2 cellular contexts compared by ENCODE assay signal in the genomic region with DNA sequence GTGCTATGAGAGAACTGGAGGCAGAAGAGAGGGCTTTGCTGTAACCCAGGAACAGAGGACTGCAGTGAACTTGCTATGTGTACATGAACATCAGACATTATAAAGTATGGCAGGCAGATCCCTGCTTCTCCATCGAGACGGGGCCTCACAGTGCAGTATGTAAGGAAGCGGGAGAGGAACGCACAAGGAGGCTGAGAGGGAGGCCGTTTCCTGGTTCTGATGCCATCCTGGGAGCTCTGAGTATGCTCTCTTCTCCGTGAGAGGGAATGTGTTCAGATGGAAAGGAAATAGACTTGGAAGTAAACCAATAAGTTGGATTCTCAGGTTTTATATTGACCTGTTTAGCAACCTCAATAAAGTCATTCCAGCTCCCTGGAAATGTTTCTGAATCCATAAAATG.
TF ChIP-seq lines count a peak whose summit lies in the region.

No MANE protein-coding gene starts in this region.

TF ChIP-seq in liver, 16 proteins besides CTCF, POLR2A, EP300 and RAD21:
- no peak for TF ChIP-seq REST (IDR thresholded peaks at IDR 0.05)
- TF ChIP-seq NR2F2 (IDR thresholded peaks at IDR 0.05), result no peak

TF ChIP-seq in HepG2, 621 proteins besides CTCF, POLR2A, EP300 and RAD21:
- TF ChIP-seq JUNB (CRISPR knock-in tag; IDR thresholded peaks at IDR 0.05; ENCODE audit: borderline replicate concordance) (no peak), HOXA9 (CRISPR knock-in tag; IDR thresholded peaks at IDR 0.05; ENCODE audit: borderline replicate concordance) (no peak), ZNF432 (CRISPR knock-in tag; IDR thresholded peaks at IDR 0.05; ENCODE audit: borderline replicate concordance) (no peak), SPEN (CRISPR knock-in tag; IDR thresholded peaks at IDR 0.05; ENCODE audit: low read depth) (no peak), ZFP62 (CRISPR knock-in tag; IDR thresholded peaks at IDR 0.05) (no peak), FOXJ3 (CRISPR knock-in tag; IDR thresholded peaks at IDR 0.05; ENCODE audit: borderline replicate concordance) (no peak), ZC3H4 (CRISPR knock-in tag; IDR thresholded peaks at IDR 0.05; ENCODE audit: borderline replicate concordance) (no peak), ZNF772 (CRISPR knock-in tag; IDR thresholded peaks at IDR 0.05) (no peak), TBX2 (CRISPR knock-in tag; IDR thresholded peaks at IDR 0.05; ENCODE audit: borderline replicate concordance) (no peak), STAT6 (CRISPR knock-in tag; IDR thresholded peaks at IDR 0.05; ENCODE audit: borderline replicate concordance) (no peak)
- TF ChIP-seq, protein P1, sequence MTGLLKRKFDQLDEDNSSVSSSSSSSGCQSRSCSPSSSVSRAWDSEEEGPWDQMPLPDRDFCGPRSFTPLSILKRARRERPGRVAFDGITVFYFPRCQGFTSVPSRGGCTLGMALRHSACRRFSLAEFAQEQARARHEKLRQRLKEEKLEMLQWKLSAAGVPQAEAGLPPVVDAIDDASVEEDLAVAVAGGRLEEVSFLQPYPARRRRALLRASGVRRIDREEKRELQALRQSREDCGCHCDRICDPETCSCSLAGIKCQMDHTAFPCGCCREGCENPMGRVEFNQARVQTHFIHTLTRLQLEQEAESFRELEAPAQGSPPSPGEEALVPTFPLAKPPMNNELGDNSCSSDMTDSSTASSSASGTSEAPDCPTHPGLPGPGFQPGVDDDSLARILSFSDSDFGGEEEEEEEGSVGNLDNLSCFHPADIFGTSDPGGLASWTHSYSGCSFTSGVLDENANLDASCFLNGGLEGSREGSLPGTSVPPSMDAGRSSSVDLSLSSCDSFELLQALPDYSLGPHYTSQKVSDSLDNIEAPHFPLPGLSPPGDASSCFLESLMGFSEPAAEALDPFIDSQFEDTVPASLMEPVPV (CRISPR knock-in tag; IDR thresholded peaks at IDR 0.05), result no peak
- TF ChIP-seq, protein P2, sequence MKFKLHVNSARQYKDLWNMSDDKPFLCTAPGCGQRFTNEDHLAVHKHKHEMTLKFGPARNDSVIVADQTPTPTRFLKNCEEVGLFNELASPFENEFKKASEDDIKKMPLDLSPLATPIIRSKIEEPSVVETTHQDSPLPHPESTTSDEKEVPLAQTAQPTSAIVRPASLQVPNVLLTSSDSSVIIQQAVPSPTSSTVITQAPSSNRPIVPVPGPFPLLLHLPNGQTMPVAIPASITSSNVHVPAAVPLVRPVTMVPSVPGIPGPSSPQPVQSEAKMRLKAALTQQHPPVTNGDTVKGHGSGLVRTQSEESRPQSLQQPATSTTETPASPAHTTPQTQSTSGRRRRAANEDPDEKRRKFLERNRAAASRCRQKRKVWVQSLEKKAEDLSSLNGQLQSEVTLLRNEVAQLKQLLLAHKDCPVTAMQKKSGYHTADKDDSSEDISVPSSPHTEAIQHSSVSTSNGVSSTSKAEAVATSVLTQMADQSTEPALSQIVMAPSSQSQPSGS (CRISPR knock-in tag; IDR thresholded peaks at IDR 0.05), result no peak
- TF ChIP-seq, protein P3, sequence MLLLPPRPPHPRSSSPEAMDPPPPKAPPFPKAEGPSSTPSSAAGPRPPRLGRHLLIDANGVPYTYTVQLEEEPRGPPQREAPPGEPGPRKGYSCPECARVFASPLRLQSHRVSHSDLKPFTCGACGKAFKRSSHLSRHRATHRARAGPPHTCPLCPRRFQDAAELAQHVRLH (CRISPR knock-in tag; IDR thresholded peaks at IDR 0.05; ENCODE audit: borderline replicate concordance, low read depth), result no peak
TF ChIP-seq in HepG2: peak in this region for 0.
